ENCODE assay signal across 8 cellular contexts in the genomic region with DNA sequence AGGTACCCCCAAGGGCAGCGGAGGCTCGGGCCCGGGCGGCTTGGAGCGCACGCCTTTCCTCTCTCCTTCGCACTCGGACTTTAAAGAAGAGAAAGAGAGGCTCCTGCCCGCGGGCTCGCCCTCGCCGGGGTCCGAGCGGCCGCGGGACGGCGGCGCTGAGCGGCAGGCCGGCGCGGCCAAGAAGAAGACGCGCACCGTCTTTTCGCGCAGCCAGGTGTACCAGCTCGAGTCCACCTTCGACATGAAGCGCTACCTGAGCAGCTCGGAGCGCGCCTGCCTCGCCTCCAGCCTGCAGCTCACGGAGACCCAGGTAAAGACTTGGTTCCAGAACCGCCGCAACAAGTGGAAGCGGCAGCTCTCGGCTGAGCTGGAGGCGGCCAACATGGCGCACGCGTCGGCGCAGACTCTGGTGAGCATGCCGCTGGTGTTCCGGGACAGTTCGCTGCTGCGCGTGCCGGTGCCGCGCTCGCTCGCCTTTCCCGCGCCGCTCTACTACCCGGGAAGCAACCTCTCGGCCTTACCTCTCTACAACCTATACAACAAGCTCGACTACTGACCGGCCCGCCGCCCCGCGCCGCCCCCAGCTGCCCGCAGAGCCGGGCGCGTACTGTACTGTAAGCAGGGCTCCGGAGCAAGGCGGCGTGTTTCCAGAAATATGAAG. TPM values are rescaled to one million over a fixed set of nuclear protein-coding genes. Genes with fewer than 3 reads are reported as not detected.
A peak's percentile ranks its signal among the peaks of the same experiment; 100 is the strongest.
DNase-seq lines count a peak whose midpoint lies in the region; ATAC-seq, FAIRE-seq and TF ChIP-seq lines count a peak whose summit lies in the region.

No MANE protein-coding gene starts in this region.

- peak overlapping the region; percentile 84 for H3K27ac Mint-ChIP-seq in memory B cell

- no peak for TF ChIP-seq POLR2A in upper lobe of left lung (IDR thresholded peaks at IDR 0.05)
- TF ChIP-seq POLR2A in transverse colon (IDR thresholded peaks at IDR 0.05) = no peak

- H3K4me1 Mint-ChIP-seq in memory B cell = peaks cover 17% of the 10 kb centered on the region

- peaks cover 22% of the 10 kb centered on the region for H3K27me3 Mint-ChIP-seq in memory B cell

- H3K36me3 Mint-ChIP-seq in memory B cell = peaks cover 5% of the 10 kb centered on the region

- H3K4me3 Mint-ChIP-seq in memory B cell = peak overlapping the region; percentile 75

- H3K27me3 ChIP-seq in heart right ventricle = peaks cover 52 to 89% (median 88%) of the 10 kb centered on the region in 7 donors
- H3K27me3 ChIP-seq in upper lobe of left lung = peaks cover 2 to 73% (median 49%) of the 10 kb centered on the region in 4 donors
- peaks cover 88% of the 10 kb centered on the region for H3K27me3 ChIP-seq in transverse colon

- TF ChIP-seq EP300 in upper lobe of left lung (IDR thresholded peaks at IDR 0.05) (no peak), transverse colon (IDR thresholded peaks at IDR 0.05; ENCODE audit: low read depth) (no peak)

- DNase-seq in heart right ventricle (no peak), Right ventricle myocardium inferior (ENCODE audit: missing footprints) (no peak), astrocyte of the spinal cord (ENCODE audit: low read depth, low spot score) (no peak), memory B cell (ENCODE audit: low spot score in 2 of 2) (peak in 1 of 2 donors; percentile 58), upper lobe of left lung (peak in 1 of 2 donors; percentile 90), omental fat pad (ENCODE audit: low spot score) (no peak), transverse colon (no peak), urothelium cell line (ENCODE audit: low spot score) (no peak)

- H3K9me3 ChIP-seq in heart right ventricle (no peaks in the 10 kb centered on the region), upper lobe of left lung (no peaks in the 10 kb centered on the region), transverse colon (no peaks in the 10 kb centered on the region)

- H3K27ac ChIP-seq in heart right ventricle (no peak overlapping the region), upper lobe of left lung (no peak overlapping the region), transverse colon (no peak overlapping the region)

- no peak for FAIRE-seq in urothelium cell line (lab: Jason Lieb, UNC)

- peak overlapping the region; percentile 11 to 52 (median 42) for H3K4me3 ChIP-seq in heart right ventricle
- H3K4me3 ChIP-seq in astrocyte of the spinal cord (ENCODE audit: low read depth, low read length) = peak overlapping the region; percentile 17
- H3K4me3 ChIP-seq in upper lobe of left lung = peak overlapping the region in 3 of 4 donors; percentile 32 to 51 (median 42)
- H3K4me3 ChIP-seq in transverse colon = peak overlapping the region in 2 of 4 donors; percentile 31 to 47

- TF ChIP-seq CTCF in heart right ventricle (IDR thresholded peaks at IDR 0.05) (no peak), astrocyte of the spinal cord (IDR thresholded peaks at IDR 0.05; ENCODE audit: low read depth, low read length) (no peak), upper lobe of left lung (IDR thresholded peaks at IDR 0.05) (no peak), omental fat pad (IDR thresholded peaks at IDR 0.05) (no peak), transverse colon (IDR thresholded peaks at IDR 0.05) (no peak)

- WGBS in heart right ventricle, 2 donors = 1% methylated on average over 76 of the region's 76 CpGs
- 3% methylated on average over 29 to 62 of the region's 76 CpGs for WGBS in upper lobe of left lung, 2 donors
- 0 to 12% methylated on average over 3 to 76 of the region's 76 CpGs for WGBS in transverse colon (ENCODE audit: low coverage in 1 of 2), 2 donors

- intact Hi-C loops in heart right ventricle (cut with DNase I) (loop anchor here in 2 of 10 donors (10.0 kb wide), 2 partner anchors 145 to 165 kb away; a partner anchor contains a TSS), Right ventricle myocardium inferior (cut with DNase I) (no loop called here), transverse colon (cut with DNase I; ENCODE audit: low total_unique reads) (no loop called here)

- no peaks in the 10 kb centered on the region for H3K9me3 Mint-ChIP-seq in memory B cell

- in situ Hi-C loops in astrocyte of the spinal cord (cut with HindIII; ENCODE audit: low sequenced_read_pairs) = no loop called here
- in situ Hi-C loops in transverse colon (cut with MboI; ENCODE audit: low pct_ligation_motif_present in 1 of 4, low pct_unique_long_range_greater_than_20kb in 1 of 4, low sequenced_read_pairs in 3 of 4) = loop anchor here in 1 of 4 donors (25.0 kb wide), 1 partner anchor 413 kb away; no protein-coding TSS in a partner anchor

- H3K4me1 ChIP-seq in heart right ventricle (peaks cover 11 to 64% (median 44%) of the 10 kb centered on the region in 9 donors), upper lobe of left lung (peaks cover 41 to 66% (median 48%) of the 10 kb centered on the region in 4 donors), transverse colon (peaks cover 10 to 53% (median 41%) of the 10 kb centered on the region in 4 donors)

- no peak for ATAC-seq in heart right ventricle
- no peak for ATAC-seq in Right ventricle myocardium inferior
- ATAC-seq in memory B cell (ENCODE audit: low read depth) = no peak
- ATAC-seq in upper lobe of left lung (ENCODE audit: low FRiP score in 2 of 2) = no peak
- no peak for ATAC-seq in omental fat pad (ENCODE audit: low FRiP score)

- no peaks in the 10 kb centered on the region for H3K36me3 ChIP-seq in heart right ventricle
- no peaks in the 10 kb centered on the region for H3K36me3 ChIP-seq in upper lobe of left lung
- no peaks in the 10 kb centered on the region for H3K36me3 ChIP-seq in transverse colon

RNA-seq across cellular contexts. Expression of a gene that starts 1.8 kb away (rescaled TPM):
- total RNA-seq in heart right ventricle = not detected
- polyA plus RNA-seq in heart right ventricle = not detected
- total RNA-seq in Right ventricle myocardium inferior = not detected
- total RNA-seq in upper lobe of left lung = not detected
- total RNA-seq in omental fat pad = not detected
- total RNA-seq in transverse colon = under 1 TPM in 2 of 4 donors, not detected in 2; 0.41 to 0.64 TPM

RNA-seq across cellular contexts. Expression of a gene that starts 4.5 kb away (rescaled TPM):
- 10 to 100 TPM; 24.4 to 40.9 (median 30.4) TPM for total RNA-seq in heart right ventricle
- polyA plus RNA-seq in heart right ventricle = 10 to 100 TPM; 11.4 to 42.0 TPM
- 37.7 TPM for total RNA-seq in Right ventricle myocardium inferior
- total RNA-seq in upper lobe of left lung = 100 to 1,000 TPM in 1 of 6 donors, 10 to 100 TPM in 5; 41.0 to 138 (median 52.4) TPM
- 10 to 100 TPM; 66.6 to 94.9 (median 84.3) TPM for total RNA-seq in omental fat pad
- 10 to 100 TPM; 22.1 to 91.1 (median 54.9) TPM for total RNA-seq in transverse colon

RNA-seq across cellular contexts. Expression of a gene that starts 13.9 kb away (rescaled TPM):
- not detected for total RNA-seq in heart right ventricle
- polyA plus RNA-seq in heart right ventricle = not detected
- total RNA-seq in Right ventricle myocardium inferior = not detected
- not detected for total RNA-seq in upper lobe of left lung
- total RNA-seq in omental fat pad = 1 to 10 TPM in 1 of 4 donors, not detected in 3; 1.3 TPM
- total RNA-seq in transverse colon = 1 to 10 TPM in 2 of 4 donors, not detected in 2; 1.2 to 1.7 TPM
